8 cellular contexts compared by ENCODE assay signal in the genomic region with DNA sequence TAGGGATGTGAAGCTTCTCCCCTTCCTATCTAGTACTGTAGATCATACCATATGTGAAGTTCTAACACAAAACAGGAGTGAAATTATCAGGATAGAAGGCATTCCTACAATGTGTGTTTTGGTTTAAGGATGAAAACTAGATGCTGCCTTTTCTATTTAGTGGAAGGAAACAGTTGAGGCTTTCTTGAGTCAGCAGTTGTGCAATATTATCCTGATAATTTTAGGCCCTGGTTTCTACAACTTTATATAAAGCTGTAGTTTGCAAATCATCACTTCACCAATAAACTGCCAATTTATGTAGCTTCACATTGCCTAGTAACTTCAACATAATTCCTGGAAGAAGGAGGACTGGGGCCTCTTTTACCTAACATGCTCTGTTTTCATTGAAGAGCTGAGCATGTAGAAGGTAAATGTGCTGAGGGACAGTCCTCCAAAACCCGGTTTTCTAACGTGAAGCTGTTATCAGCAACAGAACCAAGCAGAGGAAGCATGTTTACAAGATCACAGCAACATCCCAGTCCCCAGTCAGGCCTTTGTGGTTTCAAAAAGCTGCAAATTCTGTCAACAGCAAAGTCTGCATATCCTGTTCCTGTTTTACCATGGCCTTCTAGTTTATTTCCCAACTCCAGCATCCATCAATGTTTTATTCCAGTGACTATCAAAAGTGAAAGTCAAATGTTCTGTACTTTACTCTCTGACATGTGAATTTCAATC.
DNase-seq lines count a peak whose midpoint lies in the region; ATAC-seq and TF ChIP-seq lines count a peak whose summit lies in the region.

No MANE protein-coding gene starts in this region.

- H3K27ac Mint-ChIP-seq in activated T-cell treated with anti-CD3 and anti-CD28 coated beads, Interleukin-2, amount 50 U/mL, for 24 hours: no peak overlapping the region

- H3K4me1 Mint-ChIP-seq in activated T-cell treated with anti-CD3 and anti-CD28 coated beads, Interleukin-2, amount 50 U/mL, for 24 hours (ENCODE audit: low read depth): peaks cover 8% of the 10 kb centered on the region

- H3K4me2 ChIP-seq in BLaER1 treated with 17β-estradiol and CSF1 and Interleukin-3, amounts not matched to agents 10 nM and 100 nM: peak overlapping the region; percentile 69 to 93 (median 85)

- intact Hi-C loops in heart right ventricle (cut with DNase I) (no loop called here), transverse colon (cut with DNase I; ENCODE audit: low total_unique reads) (no loop called here)

- in situ Hi-C loops in transverse colon (cut with MboI; ENCODE audit: low pct_ligation_motif_present in 1 of 4, low pct_unique_long_range_greater_than_20kb in 1 of 4, low sequenced_read_pairs in 3 of 4): no loop called here

- H3K36me3 ChIP-seq in BLaER1 treated with 17β-estradiol and CSF1 and Interleukin-3, amounts not matched to agents 10 nM and 100 nM: no peaks in the 10 kb centered on the region
- H3K36me3 ChIP-seq in heart right ventricle (no peaks in the 10 kb centered on the region), transverse colon (no peaks in the 10 kb centered on the region)

- no peaks in the 10 kb centered on the region for H3K27me3 ChIP-seq in BLaER1 treated with 17β-estradiol and CSF1 and Interleukin-3, amounts not matched to agents 10 nM and 100 nM
- H3K27me3 ChIP-seq in heart right ventricle: no peaks in the 10 kb centered on the region
- H3K27me3 ChIP-seq in transverse colon: no peaks in the 10 kb centered on the region

- peak overlapping the region; percentile 76 to 99 (median 97) for H3K27ac ChIP-seq in BLaER1 treated with 17β-estradiol and CSF1 and Interleukin-3, amounts not matched to agents 10 nM and 100 nM
- H3K27ac ChIP-seq in heart right ventricle (peak overlapping the region in 6 of 10 donors; percentile 23 to 84 (median 52)), transverse colon (peak overlapping the region; percentile 9 to 48 (median 42))

- DNase-seq in NCI-H226 (peak; percentile 7), heart right ventricle (no peak), transverse colon (no peak), NCI-H1092 (lab: John Stamatoyannopoulos, UW) (no peak)
- DNase-seq in activated T-cell treated with anti-CD3 and anti-CD28 coated beads, Interleukin-2, amount 50 U/mL, for 48 hours: no peak
- DNase-seq in activated T-cell treated with anti-CD3 and anti-CD28 coated beads, Interleukin-2, amount 50 U/mL, for 24 hours: no peak

- ATAC-seq in GM21737 (IDR thresholded peaks at IDR 0.05; ENCODE audit: unreplicated experiment) (peak; percentile 62), heart right ventricle (peak in 7 of 8 donors; percentile 57 to 80 (median 73))

- no peaks in the 10 kb centered on the region for H3K9me3 Mint-ChIP-seq in activated T-cell treated with anti-CD3 and anti-CD28 coated beads, Interleukin-2, amount 50 U/mL, for 24 hours

- H3K4me1 ChIP-seq in BLaER1 treated with 17β-estradiol and CSF1 and Interleukin-3, amounts not matched to agents 10 nM and 100 nM: peaks cover 25 to 78% (median 60%) of the 10 kb centered on the region in 10 experiments
- peaks cover 0 to 49% (median 0%) of the 10 kb centered on the region in 9 donors for H3K4me1 ChIP-seq in heart right ventricle
- peaks cover 0 to 11% (median 0%) of the 10 kb centered on the region in 4 donors for H3K4me1 ChIP-seq in transverse colon

- H3K9ac ChIP-seq in BLaER1 treated with 17β-estradiol and CSF1 and Interleukin-3, amounts not matched to agents 10 nM and 100 nM: peak overlapping the region; percentile 46 to 84 (median 78); a peak in 21 of 22 replicates

- no peak for TF ChIP-seq EP300 in transverse colon (IDR thresholded peaks at IDR 0.05; ENCODE audit: low read depth)

- H3K27me3 Mint-ChIP-seq in activated T-cell treated with anti-CD3 and anti-CD28 coated beads, Interleukin-2, amount 50 U/mL, for 24 hours: no peaks in the 10 kb centered on the region

- no peaks in the 10 kb centered on the region for H3K36me3 Mint-ChIP-seq in activated T-cell treated with anti-CD3 and anti-CD28 coated beads, Interleukin-2, amount 50 U/mL, for 24 hours (ENCODE audit: low read depth)

- H3K4me3 ChIP-seq in BLaER1 treated with 17β-estradiol and CSF1 and Interleukin-3, amounts not matched to agents 10 nM and 100 nM: peak overlapping the region in 8 of 10 experiments; percentile 13 to 41 (median 30); a peak in 11 of 20 replicates
- H3K4me3 ChIP-seq in heart right ventricle (no peak overlapping the region), transverse colon (no peak overlapping the region)

- H3K4me3 Mint-ChIP-seq in activated T-cell treated with anti-CD3 and anti-CD28 coated beads, Interleukin-2, amount 50 U/mL, for 24 hours: no peak overlapping the region

- H4K20me1 ChIP-seq in BLaER1 treated with 17β-estradiol and CSF1 and Interleukin-3, amounts not matched to agents 10 nM and 100 nM: no peaks in the 10 kb centered on the region

- 18 to 22% methylated on average over 2 of the region's 2 CpGs for WGBS in heart right ventricle, 2 donors
- 44% methylated on average over 2 of the region's 2 CpGs; no CpG with 5 or more reads in 1 of the 2 donors for WGBS in transverse colon (ENCODE audit: low coverage in 1 of 2), 2 donors

- no peak for TF ChIP-seq POLR2A in transverse colon (IDR thresholded peaks at IDR 0.05)

- H3K9me3 ChIP-seq in BLaER1 treated with 17β-estradiol and CSF1 and Interleukin-3, amounts not matched to agents 10 nM and 100 nM (replicated peaks in 1 of 11): peaks cover 0 to 10% (median 0%) of the 10 kb centered on the region in 11 experiments; a peak in 4 of 22 replicates
- H3K9me3 ChIP-seq in heart right ventricle (no peaks in the 10 kb centered on the region), transverse colon (no peaks in the 10 kb centered on the region)

- no peak for TF ChIP-seq CTCF in heart right ventricle (IDR thresholded peaks at IDR 0.05)
- TF ChIP-seq CTCF in transverse colon (IDR thresholded peaks at IDR 0.05): no peak

Comparison
In these comparisons a context has a peak if more than half of its experiments do, and no peak if none do; other contexts are left out.
1. H3K27ac ChIP-seq: peak in every context shown above with its lines; median percentile 97 in BLaER1 treated with 17β-estradiol and CSF1 and Interleukin-3, amounts not matched to agents 10 nM and 100 nM; 52 in heart right ventricle; 42 in transverse colon.
2. H3K4me3 ChIP-seq: peak in BLaER1 treated with 17β-estradiol and CSF1 and Interleukin-3, amounts not matched to agents 10 nM and 100 nM (8 of 10); none in heart right ventricle (0 of 10) and transverse colon (0 of 4).